In the genomic region with DNA sequence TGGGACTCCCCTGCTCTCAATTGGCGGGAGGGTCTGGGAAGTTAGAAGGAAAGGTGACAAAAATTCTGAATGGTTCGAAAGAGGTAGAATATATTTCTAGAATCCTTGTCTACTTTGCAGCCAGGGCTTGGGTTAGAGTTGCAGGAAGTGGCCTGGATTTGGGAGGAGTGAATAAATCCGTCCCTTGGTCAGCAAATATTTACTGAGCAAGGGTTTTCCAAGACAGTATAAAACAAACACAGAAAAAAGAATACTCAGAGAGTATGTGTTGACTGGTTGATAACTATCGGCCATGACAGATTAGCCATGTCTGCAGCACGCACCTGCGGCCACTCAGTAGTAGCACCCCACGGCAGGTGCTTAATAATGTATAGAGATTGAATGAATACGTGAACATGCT, we compare ENCODE assay signal across 18 cellular contexts. TPM values are rescaled to one million over a fixed set of nuclear protein-coding genes. Genes with fewer than 3 reads are reported as not detected.
DNase-seq lines count a peak whose midpoint lies in the region; ATAC-seq and TF ChIP-seq lines count a peak whose summit lies in the region.
"Had no signal": no experiment of that assay in that cellular context is flagged by ENCODE, and none has a peak within 500 bp of the region (broad histone marks: within the 10 kb centered on the region; RNA-seq: fewer than 3 reads in every experiment).

No MANE protein-coding gene starts in this region.

- H3K9ac ChIP-seq in MM.1S (ENCODE audit: low read length): no peak overlapping the region

- peak overlapping the region; percentile 78 to 82 for H3K4me3 Mint-ChIP-seq in activated T-cell treated with anti-CD3 and anti-CD28 coated beads, Interleukin-2, amount 50 U/mL, for 72 hours
- peak overlapping the region; percentile 98 for H3K4me3 Mint-ChIP-seq in activated naive CD8-positive, alpha-beta T cell treated with anti-CD3 and anti-CD28 coated beads, Interleukin-2, amount 50 U/mL, for 24 hours
- H3K4me3 Mint-ChIP-seq in stimulated activated effector memory CD8-positive, alpha-beta T cell treated with anti-CD3 and anti-CD28 coated beads, Interleukin-12 subunit alpha, Interleukin-12 subunit beta, amount 100 ng/mL, for 72 hours: peak overlapping the region; percentile 88
- H3K4me3 Mint-ChIP-seq: memory B cell had no signal

- H3K9me3 ChIP-seq in MM.1S (replicated peaks; ENCODE audit: insufficient read depth, low read length): no peaks in the 10 kb centered on the region
- H3K9me3 ChIP-seq: BE2C, esophagus muscularis mucosa had no signal

- H3K36me3 ChIP-seq in MM.1S (replicated peaks; ENCODE audit: insufficient read depth, low read length): no peaks in the 10 kb centered on the region

- H3K4me1 Mint-ChIP-seq in activated T-cell treated with anti-CD3 and anti-CD28 coated beads, Interleukin-2, amount 50 U/mL, for 72 hours (ENCODE audit: low read depth): peaks cover 94% of the 10 kb centered on the region
- H3K4me1 Mint-ChIP-seq in activated naive CD8-positive, alpha-beta T cell treated with anti-CD3 and anti-CD28 coated beads, Interleukin-2, amount 50 U/mL, for 24 hours: peaks cover 88% of the 10 kb centered on the region
- peaks cover 84% of the 10 kb centered on the region for H3K4me1 Mint-ChIP-seq in stimulated activated effector memory CD8-positive, alpha-beta T cell treated with anti-CD3 and anti-CD28 coated beads, Interleukin-12 subunit alpha, Interleukin-12 subunit beta, amount 100 ng/mL, for 72 hours

- no peaks in the 10 kb centered on the region for H3K27me3 Mint-ChIP-seq in activated T-cell treated with anti-CD3 and anti-CD28 coated beads, Interleukin-2, amount 50 U/mL, for 72 hours (ENCODE audit: low read depth)
- peaks cover 10% of the 10 kb centered on the region for H3K27me3 Mint-ChIP-seq in activated naive CD8-positive, alpha-beta T cell treated with anti-CD3 and anti-CD28 coated beads, Interleukin-2, amount 50 U/mL, for 24 hours

- no peaks in the 10 kb centered on the region for H3K9me3 Mint-ChIP-seq in activated T-cell treated with anti-CD3 and anti-CD28 coated beads, Interleukin-2, amount 50 U/mL, for 72 hours
- no peaks in the 10 kb centered on the region for H3K9me3 Mint-ChIP-seq in activated naive CD8-positive, alpha-beta T cell treated with anti-CD3 and anti-CD28 coated beads, Interleukin-2, amount 50 U/mL, for 24 hours
- H3K9me3 Mint-ChIP-seq in stimulated activated effector memory CD8-positive, alpha-beta T cell treated with anti-CD3 and anti-CD28 coated beads, Interleukin-12 subunit alpha, Interleukin-12 subunit beta, amount 100 ng/mL, for 72 hours: no peaks in the 10 kb centered on the region
- H3K9me3 Mint-ChIP-seq: activated naive CD4-positive, alpha-beta T cell treated with anti-CD3 and anti-CD28 coated beads for 36 hours; memory B cell had no signal

- no peaks in the 10 kb centered on the region for H3K9me2 ChIP-seq in MM.1S (replicated peaks; ENCODE audit: insufficient read depth, low read length)

- no peaks in the 10 kb centered on the region for H3K79me2 ChIP-seq in MM.1S (ENCODE audit: low read length)

- H4K20me1 ChIP-seq in MM.1S (ENCODE audit: insufficient read depth, low read length): no peaks in the 10 kb centered on the region

- peak overlapping the region; percentile 39 for H3K4me2 ChIP-seq in MM.1S (ENCODE audit: low read depth, low read length)
- H3K4me2 ChIP-seq: PC-9 had no signal

- H3K27me3 ChIP-seq in MM.1S (replicated peaks; ENCODE audit: insufficient read depth, low read length): peaks cover 11% of the 10 kb centered on the region; the same call in 1 of the 2 replicates
- peaks cover 32% of the 10 kb centered on the region for H3K27me3 ChIP-seq in foreskin keratinocyte
- H3K27me3 ChIP-seq: BE2C, esophagus muscularis mucosa had no signal

- H3F3A ChIP-seq in MM.1S (ENCODE audit: insufficient read depth, low read length): 0 out of 2 replicates have a peak, but pooled peaks cover 5% of the 10 kb centered on the region

- ATAC-seq in activated T-cell treated with anti-CD3 and anti-CD28 coated beads, Interleukin-2, amount 50 U/mL, for 72 hours (replicated peaks in 1 of 2): no peak
- no peak for ATAC-seq in activated naive CD8-positive, alpha-beta T cell treated with anti-CD3 and anti-CD28 coated beads, Interleukin-2, amount 50 U/mL, for 24 hours
- no peak for ATAC-seq in stimulated activated effector memory CD8-positive, alpha-beta T cell treated with anti-CD3 and anti-CD28 coated beads, Interleukin-12 subunit alpha, Interleukin-12 subunit beta, amount 100 ng/mL, for 72 hours
- ATAC-seq in foreskin keratinocyte: no peak
- no peak for ATAC-seq in GM21717 (IDR thresholded peaks at IDR 0.05; ENCODE audit: unreplicated experiment)
- ATAC-seq in HG03342 (IDR thresholded peaks at IDR 0.05; ENCODE audit: unreplicated experiment): no peak
- ATAC-seq: right cardiac atrium had no signal

- H3K4me3 ChIP-seq in MM.1S (ENCODE audit: low read length): no peak overlapping the region
- H3K4me3 ChIP-seq: dorsolateral prefrontal cortex, esophagus muscularis mucosa, PC-9 had no signal

- no peak for TF ChIP-seq CTCF in MM.1S (IDR thresholded peaks at IDR 0.05; ENCODE audit: low read length)
- no peak for TF ChIP-seq CTCF in foreskin keratinocyte (conservative IDR thresholded peaks at IDR 0.05)

- peak overlapping the region; percentile 87 for H3K27ac Mint-ChIP-seq in activated T-cell treated with anti-CD3 and anti-CD28 coated beads, Interleukin-2, amount 50 U/mL, for 72 hours
- H3K27ac Mint-ChIP-seq in activated naive CD8-positive, alpha-beta T cell treated with anti-CD3 and anti-CD28 coated beads, Interleukin-2, amount 50 U/mL, for 24 hours: peak overlapping the region; percentile 97
- H3K27ac Mint-ChIP-seq in stimulated activated effector memory CD8-positive, alpha-beta T cell treated with anti-CD3 and anti-CD28 coated beads, Interleukin-12 subunit alpha, Interleukin-12 subunit beta, amount 100 ng/mL, for 72 hours: peak overlapping the region; percentile 94
- H3K27ac Mint-ChIP-seq: memory B cell had no signal

- H3K36me3 Mint-ChIP-seq in activated T-cell treated with anti-CD3 and anti-CD28 coated beads, Interleukin-2, amount 50 U/mL, for 72 hours (ENCODE audit: insufficient read depth in 2 of 2): peaks cover 18 to 25% of the 10 kb centered on the region in 2 donors
- peaks cover 56% of the 10 kb centered on the region for H3K36me3 Mint-ChIP-seq in activated naive CD8-positive, alpha-beta T cell treated with anti-CD3 and anti-CD28 coated beads, Interleukin-2, amount 50 U/mL, for 24 hours (ENCODE audit: low read depth)
- peaks cover 90% of the 10 kb centered on the region for H3K36me3 Mint-ChIP-seq in stimulated activated effector memory CD8-positive, alpha-beta T cell treated with anti-CD3 and anti-CD28 coated beads, Interleukin-12 subunit alpha, Interleukin-12 subunit beta, amount 100 ng/mL, for 72 hours
- H3K36me3 Mint-ChIP-seq: memory B cell had no signal

- H2AFZ ChIP-seq in MM.1S (ENCODE audit: low read length): no peak overlapping the region
- H2AFZ ChIP-seq: PC-9 had no signal

- no peak for DNase-seq in activated T-cell treated with anti-CD3 and anti-CD28 coated beads, Interleukin-2, amount 50 U/mL, for 72 hours
- no peak for DNase-seq in activated T-cell treated with anti-CD3 and anti-CD28 coated beads for 4 hours
- DNase-seq in MM.1S: no peak
- no peak for DNase-seq in activated naive CD8-positive, alpha-beta T cell treated with anti-CD3 and anti-CD28 coated beads, Interleukin-2, amount 50 U/mL, for 24 hours
- DNase-seq in stimulated activated effector memory CD8-positive, alpha-beta T cell treated with anti-CD3 and anti-CD28 coated beads, Interleukin-12 subunit alpha, Interleukin-12 subunit beta, amount 100 ng/mL, for 72 hours (ENCODE audit: low spot score in 2 of 2): no peak
- DNase-seq in foreskin keratinocyte: no peak
- DNase-seq: activated naive CD4-positive, alpha-beta T cell treated with anti-CD3 and anti-CD28 coated beads for 36 hours; BE2C; dorsolateral prefrontal cortex; NCI-H2081; NCI-H526; PC-9; right cardiac atrium had no signal

- H3K4me1 ChIP-seq in MM.1S (ENCODE audit: low read length): peaks cover 13% of the 10 kb centered on the region
- no peaks in the 10 kb centered on the region for H3K4me1 ChIP-seq in foreskin keratinocyte

- H3K27ac ChIP-seq in MM.1S (ENCODE audit: low read length) (no peak overlapping the region), foreskin keratinocyte (no peak overlapping the region)
- H3K27ac ChIP-seq: dorsolateral prefrontal cortex, esophagus muscularis mucosa, PC-9 had no signal

RNA-seq across cellular contexts. Expression of gene LAG3, which starts 3.5 kb away (rescaled TPM):
- 100 to 1,000 TPM; 117 to 188 TPM for total RNA-seq in activated T-cell treated with anti-CD3 and anti-CD28 coated beads, Interleukin-2, amount 50 U/mL, for 72 hours
- total RNA-seq in foreskin keratinocyte: 0.07 and 0.24 TPM in 2 replicates
- polyA plus RNA-seq in foreskin keratinocyte: 0.12 and 0.20 TPM in 2 replicates
- total RNA-seq: bronchial epithelial cell had no signal

RNA-seq across cellular contexts. Expression of gene PTMS, which starts 9.6 kb away (rescaled TPM):
- total RNA-seq in activated T-cell treated with anti-CD3 and anti-CD28 coated beads, Interleukin-2, amount 50 U/mL, for 72 hours: 100 to 1,000 TPM; 119 to 154 TPM
- total RNA-seq in foreskin keratinocyte: 119 and 129 TPM in 2 replicates
- 390 and 426 TPM in 2 replicates for polyA plus RNA-seq in foreskin keratinocyte

RNA-seq across cellular contexts. Expression of gene CD4, which starts 13.6 kb away (rescaled TPM):
- 100 to 1,000 TPM; 126 to 141 TPM for total RNA-seq in activated T-cell treated with anti-CD3 and anti-CD28 coated beads, Interleukin-2, amount 50 U/mL, for 72 hours
- not detected in 2 replicates for total RNA-seq in foreskin keratinocyte
- polyA plus RNA-seq in foreskin keratinocyte: 0.02 TPM in 1 of 2 replicates, not detected in the other
- total RNA-seq: bronchial epithelial cell had no signal

RNA-seq across cellular contexts. Expression of gene MLF2, which starts 22.8 kb away (rescaled TPM):
- 100 to 1,000 TPM; 122 to 134 TPM for total RNA-seq in activated T-cell treated with anti-CD3 and anti-CD28 coated beads, Interleukin-2, amount 50 U/mL, for 72 hours
- total RNA-seq in foreskin keratinocyte: 180 and 181 TPM in 2 replicates
- 285 and 297 TPM in 2 replicates for polyA plus RNA-seq in foreskin keratinocyte

RNA-seq across cellular contexts. Expression of gene GPR162, which starts 45.8 kb away (rescaled TPM):
- total RNA-seq in activated T-cell treated with anti-CD3 and anti-CD28 coated beads, Interleukin-2, amount 50 U/mL, for 72 hours: under 1 TPM; 0.72 to 0.93 TPM
- 0.14 and 0.21 TPM in 2 replicates for total RNA-seq in foreskin keratinocyte
- 0.13 and 0.24 TPM in 2 replicates for polyA plus RNA-seq in foreskin keratinocyte
- total RNA-seq: bronchial epithelial cell had no signal

Comparison
In these comparisons a context has a peak if more than half of its experiments do, and no peak if none do; other contexts are left out.
1. RNA of gene LAG3, which starts 3.5 kb away (total RNA-seq): 117 to 188 TPM in activated T-cell treated with anti-CD3 and anti-CD28 coated beads, Interleukin-2, amount 50 U/mL, for 72 hours; 0.07 to 0.24 TPM in foreskin keratinocyte; every median in the first group is over 10 times any median in the second.
2. RNA of gene CD4, which starts 13.6 kb away (total RNA-seq): 126 to 141 TPM in activated T-cell treated with anti-CD3 and anti-CD28 coated beads, Interleukin-2, amount 50 U/mL, for 72 hours; not detected in foreskin keratinocyte; every median in the first group is over 100 times any median in the second.
3. Peak in every context shown above with its lines, with median percentiles within 50 percentile points of each other: H3K27ac Mint-ChIP-seq and H3K4me3 Mint-ChIP-seq.